8 cellular contexts compared by ENCODE assay signal in genomic region chr16:67528222-67528869, GRCh38. TPM values are rescaled to one million over a fixed set of nuclear protein-coding genes. Genes with fewer than 3 reads are reported as not detected.
DNase-seq lines count a peak whose midpoint lies in the region; ATAC-seq and TF ChIP-seq lines count a peak whose summit lies in the region.

Gene RIPOR1, plus strand, starts transcription at chr16:67528829. Its CDS starts 9,618 bp downstream, at chr16:67538447.

- H3K4me1 ChIP-seq in upper lobe of left lung: peaks cover 27 to 49% (median 37%) of the 10 kb centered on the region in 4 donors

- POLR2A ChIA-PET in naive thymus-derived CD8-positive, alpha-beta T cell (lab: Charles Lee): interaction anchor here (1.2 to 3.6 kb wide), 7 partner anchors 7 to 139 kb away, joined by 4 to 24 read pairs (median 8); partner anchors contain the start of genes ACD, C16orf86, CTCF and ENKD1

- TF ChIP-seq EP300 in upper lobe of left lung (IDR thresholded peaks at IDR 0.05): no peak

- 63% methylated on average over 12 of the region's 45 CpGs; no CpG with 5 or more reads in 1 of the 2 donors for WGBS in upper lobe of left lung, 2 donors

- H3K27ac ChIP-seq in upper lobe of left lung: peak within 1 kb of the TSS; percentile 85 to 92 (median 90)

- no peaks in the 10 kb centered on the region for H3K36me3 ChIP-seq in upper lobe of left lung

- H3K4me3 ChIP-seq in fibroblast of pulmonary artery (replicated peaks; ENCODE audit: low read depth, low read length) (peak within 1 kb of the TSS; percentile 70), upper lobe of left lung (peak within 1 kb of the TSS; percentile 69 to 86 (median 74))

- TF ChIP-seq CTCF in fibroblast of pulmonary artery (IDR thresholded peaks at IDR 0.05; ENCODE audit: low read length, missing control alignments): no peak
- no peak for TF ChIP-seq CTCF in upper lobe of left lung (IDR thresholded peaks at IDR 0.05)

- H3K36me3 Mint-ChIP-seq in activated T-helper 17 cell treated with anti-CD3 and anti-CD28 coated beads, Interleukin-2, amount 50 U/mL, for 72 hours (ENCODE audit: low read depth): no peaks in the 10 kb centered on the region
- no peaks in the 10 kb centered on the region for H3K36me3 Mint-ChIP-seq in naive thymus-derived CD8-positive, alpha-beta T cell

- no peaks in the 10 kb centered on the region for H3K9me3 Mint-ChIP-seq in activated T-helper 17 cell treated with anti-CD3 and anti-CD28 coated beads, Interleukin-2, amount 50 U/mL, for 72 hours
- H3K9me3 Mint-ChIP-seq in naive thymus-derived CD8-positive, alpha-beta T cell: no peaks in the 10 kb centered on the region

- H3K27ac Mint-ChIP-seq in activated T-helper 17 cell treated with anti-CD3 and anti-CD28 coated beads, Interleukin-2, amount 50 U/mL, for 72 hours: peak within 1 kb of the TSS; percentile 76
- H3K27ac Mint-ChIP-seq in naive thymus-derived CD8-positive, alpha-beta T cell: peak within 1 kb of the TSS in 6 of 10 donors; percentile 57 to 82 (median 80)

- ATAC-seq in activated T-helper 17 cell treated with anti-CD3 and anti-CD28 coated beads, Interleukin-2, amount 50 U/mL, for 72 hours (replicated peaks): peak; percentile 71
- ATAC-seq in naive thymus-derived CD8-positive, alpha-beta T cell: peak; percentile 73
- peak; percentile 19 to 66 for ATAC-seq in upper lobe of left lung (ENCODE audit: low FRiP score in 2 of 2)
- no peak for ATAC-seq in GM21576 (IDR thresholded peaks at IDR 0.05; ENCODE audit: unreplicated experiment)

- no peaks in the 10 kb centered on the region for H3K27me3 ChIP-seq in upper lobe of left lung

- H3K9me3 ChIP-seq in upper lobe of left lung: no peaks in the 10 kb centered on the region

- TF ChIP-seq POLR2A in upper lobe of left lung (IDR thresholded peaks at IDR 0.05): no peak

- no peaks in the 10 kb centered on the region for H3K27me3 Mint-ChIP-seq in activated T-helper 17 cell treated with anti-CD3 and anti-CD28 coated beads, Interleukin-2, amount 50 U/mL, for 72 hours
- H3K27me3 Mint-ChIP-seq in naive thymus-derived CD8-positive, alpha-beta T cell: peaks cover 0 to 24% (median 6%) of the 10 kb centered on the region in 5 donors

- H3K4me3 Mint-ChIP-seq in activated T-helper 17 cell treated with anti-CD3 and anti-CD28 coated beads, Interleukin-2, amount 50 U/mL, for 72 hours: peak within 1 kb of the TSS; percentile 84
- H3K4me3 Mint-ChIP-seq in naive thymus-derived CD8-positive, alpha-beta T cell: peak within 1 kb of the TSS; percentile 65 to 89 (median 84)

- DNase-seq in NCI-H2171 (lab: John Stamatoyannopoulos, UW): peak; percentile 21
- DNase-seq in NCI-H2171 treated with DMSO at 0.1 percent for 48 hours (lab: John Stamatoyannopoulos, UW): no peak
- DNase-seq in NAMALWA (ENCODE audit: low spot score): peak; percentile 66
- DNase-seq in fibroblast of pulmonary artery (ENCODE audit: low read depth): no peak
- peak in 7 of 10 donors; percentile 20 to 65 (median 48) for DNase-seq in naive thymus-derived CD8-positive, alpha-beta T cell
- peak; percentile 59 to 93 for DNase-seq in upper lobe of left lung

- H3K4me1 Mint-ChIP-seq in activated T-helper 17 cell treated with anti-CD3 and anti-CD28 coated beads, Interleukin-2, amount 50 U/mL, for 72 hours: peaks cover 10% of the 10 kb centered on the region
- peaks cover 20 to 33% (median 26%) of the 10 kb centered on the region in 4 donors for H3K4me1 Mint-ChIP-seq in naive thymus-derived CD8-positive, alpha-beta T cell

RNA-seq across cellular contexts. Expression of gene RIPOR1, which starts in this region (rescaled TPM):
- 10 to 100 TPM; 30.4 to 57.0 TPM for total RNA-seq in activated T-helper 17 cell treated with anti-CD3 and anti-CD28 coated beads, Interleukin-2, amount 50 U/mL, for 72 hours
- 10 to 100 TPM; 50.1 to 57.2 TPM for total RNA-seq in naive thymus-derived CD8-positive, alpha-beta T cell
- 1 to 10 TPM; 1.5 to 3.0 (median 2.3) TPM for polyA plus RNA-seq in naive thymus-derived CD8-positive, alpha-beta T cell
- 100 to 1,000 TPM in 4 of 6 donors, 10 to 100 TPM in 2; 76.9 to 183 (median 113) TPM for total RNA-seq in upper lobe of left lung

Comparison
In these comparisons a context has a peak if more than half of its experiments do, and no peak if none do; other contexts are left out.
1. DNase-seq: peak in NCI-H2171 (single experiment), NAMALWA (single experiment), naive thymus-derived CD8-positive, alpha-beta T cell (7 of 10) and upper lobe of left lung (2 of 2); none in NCI-H2171 treated with DMSO at 0.1 percent for 48 hours (single experiment) and fibroblast of pulmonary artery (single experiment).